Comparison of ENCODE assay signal across 1 cellular context in genomic region chr1:17529381-17529780, GRCh38.
TF ChIP-seq lines count a peak whose summit lies in the region.

No MANE protein-coding gene starts in this region.

TF ChIP-seq in HCT116, 20 proteins besides CTCF, POLR2A, EP300 and RAD21 (continued from another document):
- TF ChIP-seq ZBTB33 (IDR thresholded peaks at IDR 0.05; ENCODE audit: extremely low read depth, insufficient replicate concordance, low read length) = no peak
- no peak for TF ChIP-seq EZH2 (IDR thresholded peaks at IDR 0.05)
- TF ChIP-seq EZH2phosphoT487 (IDR thresholded peaks at IDR 0.05; ENCODE audit: borderline replicate concordance) = no peak
- no peak for TF ChIP-seq SIN3A (IDR thresholded peaks at IDR 0.05; ENCODE audit: low read depth)
- TF ChIP-seq ZNF274 (IDR thresholded peaks at IDR 0.05; ENCODE audit: low read depth, low read length) = no peak
- no peak for TF ChIP-seq EGR1 (IDR thresholded peaks at IDR 0.05; ENCODE audit: low read depth)
- no peak for TF ChIP-seq JUND (IDR thresholded peaks at IDR 0.05)
- no peak for TF ChIP-seq ZFX (IDR thresholded peaks at IDR 0.05)
- no peak for TF ChIP-seq POLR2AphosphoS5 (IDR thresholded peaks at IDR 0.05; ENCODE audit: low read depth, low read length)
- no peak for TF ChIP-seq FOSL1 (IDR thresholded peaks at IDR 0.05; ENCODE audit: low read depth)
